Comparison of ENCODE assay signal across 22 cellular contexts in the genomic region with DNA sequence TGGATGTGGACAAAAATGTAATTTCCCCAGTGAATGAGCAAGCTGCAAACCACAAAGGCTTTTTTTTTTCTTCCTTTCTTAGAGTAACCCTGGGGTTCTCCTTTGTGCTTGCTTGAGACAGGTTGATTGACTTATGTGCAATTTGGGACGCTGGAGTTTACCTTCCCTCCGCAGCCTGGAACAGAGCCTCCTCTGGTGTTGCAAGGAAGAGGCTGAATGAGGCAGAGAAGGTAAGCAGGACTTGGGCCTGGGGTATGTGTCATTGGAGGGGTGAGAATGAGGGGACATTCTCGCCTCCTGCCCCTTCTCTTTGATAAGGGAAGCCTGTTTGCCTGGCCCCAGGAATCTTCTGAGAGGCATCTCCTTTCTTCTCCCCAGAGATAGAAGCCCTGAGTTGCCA. TPM values are rescaled to one million over a fixed set of nuclear protein-coding genes. Genes with fewer than 3 reads are reported as not detected.
DNase-seq lines count a peak whose midpoint lies in the region; ATAC-seq, FAIRE-seq and TF ChIP-seq lines count a peak whose summit lies in the region.
"Had no signal": no experiment of that assay in that cellular context is flagged by ENCODE, and none has a peak within 500 bp of the region (broad histone marks: within the 10 kb centered on the region; RNA-seq: fewer than 3 reads in every experiment).

No MANE protein-coding gene starts in this region.

- BruUV-seq in K562 (replicated peaks; lab: Mats Ljungman, UMichigan): no TSS peak

- in situ Hi-C loops in K562 (cut with MboI): no loop called here

- no peak for TF ChIP-seq RAD21 in K562 (CRISPR knock-in tag; conservative IDR thresholded peaks at IDR 0.05 in 1 of 2, IDR thresholded peaks at IDR 0.05 in 1 of 2)

- no peak for ATAC-seq in K562
- ATAC-seq in left lobe of liver: peak; percentile 40
- ATAC-seq: PC-3 had no signal

- H2AFZ ChIP-seq in K562 (ENCODE audit: low read depth, low read length): no peak overlapping the region

- H3K27me3 ChIP-seq in BLaER1 treated with 17β-estradiol and CSF1 and Interleukin-3, amounts not matched to agents 10 nM and 100 nM: no peaks in the 10 kb centered on the region
- H3K27me3 ChIP-seq in HUES48 (ENCODE audit: control insufficient read depth, insufficient read depth, low read length) (no peaks in the 10 kb centered on the region), K562 (ENCODE audit: control insufficient read depth in 2 of 2, insufficient read depth in 2 of 2, low read length in 2 of 2) (peaks cover 21 to 41% of the 10 kb centered on the region in 2 experiments; a peak in 4 of 5 replicates), tibial nerve (no peaks in the 10 kb centered on the region)

- H3K4me2 ChIP-seq in BLaER1 treated with 17β-estradiol and CSF1 and Interleukin-3, amounts not matched to agents 10 nM and 100 nM: peak overlapping the region in 8 of 11 experiments; percentile 10 to 68 (median 41); a peak in 12 of 22 replicates
- H3K4me2 ChIP-seq in K562 (ENCODE audit: insufficient read depth, low read length): no peak overlapping the region
- H3K4me2 ChIP-seq: SK-N-SH had no signal

- no peak for TF ChIP-seq EP300 in K562 (IDR thresholded peaks at IDR 0.05; ENCODE audit: low read length)
- no peak for TF ChIP-seq EP300 in tibial nerve (IDR thresholded peaks at IDR 0.05)

- DNase-seq in K562 (ENCODE audit: extremely low read depth in 1 of 4, low spot score in 3 of 4) (no peak), left lobe of liver (ENCODE audit: low spot score) (no peak), tibial nerve (ENCODE audit: low spot score in 2 of 2) (no peak), NCI-H226 (no peak), occipital lobe (lab: John Stamatoyannopoulos, UW) (no peak)
- DNase-seq: CD4-positive, alpha-beta memory T cell; DMS53; EL; H9; Kasumi-1; MM.1S; NCI-H1092 treated with DMSO at 0.1 percent for 48 hours; NCI-H2081; NCI-H2171 treated with DMSO at 0.1 percent for 48 hours; PC-3; RPMI8226; SHP77 treated with DMSO at 0.1 percent for 48 hours; SK-N-SH had no signal

- H3K9ac ChIP-seq in BLaER1 treated with 17β-estradiol and CSF1 and Interleukin-3, amounts not matched to agents 10 nM and 100 nM: no peak overlapping the region
- H3K9ac ChIP-seq in HUES48 (ENCODE audit: low read depth, low read length) (no peak overlapping the region), K562 (ENCODE audit: insufficient read depth in 1 of 2, low read depth in 2 of 2, low read length in 2 of 2) (no peak overlapping the region)
- H3K9ac ChIP-seq: SK-N-SH had no signal

- H3K4me3 ChIP-seq in BLaER1 treated with 17β-estradiol and CSF1 and Interleukin-3, amounts not matched to agents 10 nM and 100 nM: no peak overlapping the region
- H3K4me3 ChIP-seq in HUES48 (ENCODE audit: low read depth, low read length) (no peak overlapping the region), K562 (no peak overlapping the region), tibial nerve (no peak overlapping the region)

- peaks cover 0 to 28% (median 12%) of the 10 kb centered on the region in 10 experiments; a peak in 12 of 20 replicates for H3K4me1 ChIP-seq in BLaER1 treated with 17β-estradiol and CSF1 and Interleukin-3, amounts not matched to agents 10 nM and 100 nM
- H3K4me1 ChIP-seq in HUES48 (ENCODE audit: control insufficient read depth, insufficient read depth, low read length) (peaks cover 49% of the 10 kb centered on the region), K562 (replicated peaks in 1 of 2; ENCODE audit: control insufficient read depth in 2 of 2, insufficient read depth in 2 of 2, low read length in 2 of 2) (peaks cover 0 to under 1% of the 10 kb centered on the region in 2 experiments; a peak in 1 of 5 replicates), tibial nerve (peaks cover 0 to 10% (median 0%) of the 10 kb centered on the region in 4 donors)

- no peak for TF ChIP-seq POLR2A in K562 (conservative IDR thresholded peaks at IDR 0.05)
- no peak for TF ChIP-seq POLR2A in tibial nerve (IDR thresholded peaks at IDR 0.05)

- no peaks in the 10 kb centered on the region for H3K36me3 ChIP-seq in BLaER1 treated with 17β-estradiol and CSF1 and Interleukin-3, amounts not matched to agents 10 nM and 100 nM
- H3K36me3 ChIP-seq in HUES48 (ENCODE audit: control insufficient read depth, insufficient read depth, low read length) (no peaks in the 10 kb centered on the region), K562 (ENCODE audit: control insufficient read depth, insufficient read depth, low read length) (no peaks in the 10 kb centered on the region), tibial nerve (no peaks in the 10 kb centered on the region)

- 0% methylated on average over 3 of the region's 3 CpGs for WGBS in K562 (ENCODE audit: insufficient coverage, low coverage, missing lambda C conversion rate)
- 47 to 48% methylated on average over 3 of the region's 3 CpGs for WGBS in tibial nerve, 2 donors

- CTCF ChIA-PET in K562 (lab: Yijun Ruan, JAX; ENCODE audit: low intra/inter-chr PET ratio): no interaction called here

- intact Hi-C loops in K562 (cut with micrococcal nuclease): no loop called here

- H3K9me3 ChIP-seq in BLaER1 treated with 17β-estradiol and CSF1 and Interleukin-3, amounts not matched to agents 10 nM and 100 nM (replicated peaks in 1 of 11): peaks cover 0 to 7% (median 0%) of the 10 kb centered on the region in 11 experiments; a peak in 1 of 22 replicates
- H3K9me3 ChIP-seq in HUES48 (ENCODE audit: control insufficient read depth, insufficient read depth, low read length) (0 out of 2 replicates have a peak, but pooled peaks cover 5% of the 10 kb centered on the region), K562 (replicated peaks; ENCODE audit: control insufficient read depth, insufficient read depth, low read depth, low read length) (no peaks in the 10 kb centered on the region), tibial nerve (no peaks in the 10 kb centered on the region)
- H3K9me3 ChIP-seq: SK-N-SH had no signal

- no peak for TF ChIP-seq CTCF in K562 (IDR thresholded peaks at IDR 0.05 in 2 of 3, conservative IDR thresholded peaks at IDR 0.05 in 1 of 3; ENCODE audit: insufficient read depth in 2 of 3, low read depth in 1 of 3, low read length in 3 of 3)
- no peak for TF ChIP-seq CTCF in tibial nerve (IDR thresholded peaks at IDR 0.05)

- no peak overlapping the region for H3K27ac ChIP-seq in BLaER1 treated with 17β-estradiol and CSF1 and Interleukin-3, amounts not matched to agents 10 nM and 100 nM
- H3K27ac ChIP-seq in HUES48 (ENCODE audit: low read depth, low read length) (peak overlapping the region; percentile 61), K562 (ENCODE audit: extremely low read depth, low read depth, low read length) (no peak overlapping the region), tibial nerve (no peak overlapping the region)

- POLR2A ChIA-PET in K562 (lab: Yijun Ruan, JAX): no interaction called here

- H3K9me1 ChIP-seq in K562 (ENCODE audit: control insufficient read depth, insufficient read depth, low read length): no peaks in the 10 kb centered on the region

- no peaks in the 10 kb centered on the region for H3K79me2 ChIP-seq in K562 (ENCODE audit: control insufficient read depth, insufficient read depth, low read length)

- peak; percentile 37 for FAIRE-seq in K562 (lab: Jason Lieb, UNC)
- FAIRE-seq: GM12892 had no signal

- H4K20me1 ChIP-seq in BLaER1 treated with 17β-estradiol and CSF1 and Interleukin-3, amounts not matched to agents 10 nM and 100 nM: no peaks in the 10 kb centered on the region; a peak in 1 of 22 replicates
- no peaks in the 10 kb centered on the region for H4K20me1 ChIP-seq in K562 (replicated peaks; ENCODE audit: control insufficient read depth, insufficient read depth, low read length)

TF ChIP-seq in K562, 482 proteins besides CTCF, POLR2A, EP300 and RAD21 (continues in another document):
- TF ChIP-seq ZNF354B (CRISPR knock-in tag; IDR thresholded peaks at IDR 0.05): no peak

RNA-seq across cellular contexts. Expression of a gene that starts 49.8 kb away (rescaled TPM):
- total RNA-seq in K562 (2011; cell fraction: chromatin; rRNA removed; ENCODE audit: low replicate concordance): not detected in 2 replicates
- not detected in 2 replicates for total RNA-seq in K562 (2011; cell fraction: nucleolus; rRNA removed)
- 0.92 TPM in 1 of 2 replicates, not detected in the other for total RNA-seq in K562 (2011; cell fraction: nucleoplasm; rRNA removed)
- not detected in 2 replicates for total RNA-seq in K562 (2014; rRNA removed)
- not detected in 2 replicates for total RNA-seq in K562 (2014; rRNA removed; fragmentation: Illumina TruSeq; extraction: Trizol)
- not detected in 2 replicates for total RNA-seq in K562 (2015; rRNA removed; fragmentation: Illumina TruSeq; extraction: Trizol)
- total RNA-seq in K562 (2021): 0.04 and 0.16 TPM in 2 replicates
- polyA plus RNA-seq in K562 (2011; rRNA removed): 0.03 TPM in 1 of 2 replicates, not detected in the other
- polyA plus RNA-seq in K562 (2011; cell fraction: cytosol; rRNA removed): not detected in 2 replicates
- polyA plus RNA-seq in K562 (2011; cell fraction: nucleus; rRNA removed): 0.14 TPM in 1 of 2 replicates, not detected in the other
- 0.05 and 0.58 TPM in 2 replicates for polyA plus RNA-seq in K562 (2012)
- polyA plus RNA-seq in K562 (2014; fragmentation: Illumina TruSeq; extraction: Trizol): 0.06 TPM in 1 of 2 replicates, not detected in the other
- not detected for polyA plus RNA-seq in K562 (2014; fragmentation: Nextera tagmentation; extraction: Ambion mirVana)
- not detected in 2 replicates for polyA plus RNA-seq in K562 (2014; rRNA removed)
- not detected in 2 replicates for polyA minus RNA-seq in K562 (2011; rRNA and poly(A)+ RNA removed)
- polyA minus RNA-seq in K562 (2011; cell fraction: cytosol; rRNA and poly(A)+ RNA removed): not detected in 2 replicates
- polyA minus RNA-seq in K562 (2011; cell fraction: nucleus; rRNA and poly(A)+ RNA removed): not detected in 2 replicates
- 2.7 TPM for total RNA-seq in left lobe of liver
- 100 to 1,000 TPM in 1 of 4 donors, 10 to 100 TPM in 3; 69.9 to 112 (median 94.0) TPM for total RNA-seq in tibial nerve
- total RNA-seq in occipital lobe: 32.4 TPM
- total RNA-seq: CD4-positive, alpha-beta memory T cell; HT-29 had no signal
- polyA plus RNA-seq: CD4-positive, alpha-beta memory T cell had no signal
